ENCODE assay signal across 28 cellular contexts in the genomic region with DNA sequence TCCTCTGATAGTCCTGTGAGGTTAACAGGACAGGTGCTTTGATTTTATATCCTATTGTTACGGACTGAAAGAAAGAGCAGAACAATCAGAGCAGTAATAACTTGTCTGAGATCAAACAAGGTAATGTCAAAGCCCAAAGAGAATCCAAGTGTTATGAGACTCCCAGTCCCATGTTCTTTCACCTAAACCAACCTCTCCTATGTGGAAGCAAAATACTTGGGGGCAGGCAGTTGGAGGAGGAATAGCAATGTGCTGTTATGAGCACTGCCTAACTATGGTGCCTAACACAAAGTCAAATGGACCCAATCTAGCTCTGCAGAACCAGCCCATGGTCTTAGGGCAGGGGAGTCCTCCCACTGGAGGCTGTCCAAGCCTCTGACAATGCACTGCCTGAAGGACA. TPM values are rescaled to one million over a fixed set of nuclear protein-coding genes. Genes with fewer than 3 reads are reported as not detected.
DNase-seq lines count a peak whose midpoint lies in the region; ATAC-seq and TF ChIP-seq lines count a peak whose summit lies in the region.
"Had no signal": no experiment of that assay in that cellular context is flagged by ENCODE, and none has a peak within 500 bp of the region (broad histone marks: within the 10 kb centered on the region; RNA-seq: fewer than 3 reads in every experiment).

No MANE protein-coding gene starts in this region.

- H3K36me3 ChIP-seq in Karpas-422 (ENCODE audit: insufficient read depth, low read length) (peaks cover 58% of the 10 kb centered on the region), mammary epithelial cell (ENCODE audit: insufficient read depth, low read length) (peaks cover 34% of the 10 kb centered on the region)

- CTCF ChIA-PET in activated naive CD4-positive, alpha-beta T cell treated with anti-CD3 and anti-CD28 coated beads for 36 hours (lab: Charles Lee): no interaction called here
- CTCF ChIA-PET in mammary epithelial cell (lab: Charles Lee; ENCODE audit: low non-redundant PET): no interaction called here

- no peak for DNase-seq in activated naive CD4-positive, alpha-beta T cell treated with anti-CD3 and anti-CD28 coated beads for 36 hours
- no peak for DNase-seq in activated naive CD4-positive, alpha-beta T cell treated with anti-CD3 and anti-CD28 coated beads, Interleukin-2, amount 50 U/mL, for 16 hours
- DNase-seq in Karpas-422 (no peak), immature natural killer cell (no peak), mammary epithelial cell (no peak)
- DNase-seq in stimulated activated naive B cell treated with anti-CD40 and anti-IgM and Interleukin-4, amounts not matched to agents 10 μg/mL and 1 μg/mL and 100 μg/mL, for 72 hours: no peak
- DNase-seq: activated CD4-positive, alpha-beta T cell treated with anti-CD3 and anti-CD28 coated beads for 48 hours; C1 segment of cervical spinal cord; central memory CD4-positive, alpha-beta T cell; DMS79; gastrocnemius medialis; hypothalamus; left ventricle myocardium inferior; midbrain; NCI-H1417; NCI-H2081; NCI-H226; retina; stimulated activated CD4-positive, alpha-beta T cell treated with anti-CD3 and anti-CD28 coated beads, Interleukin-2, amount 100 ng/mL, for 24 hours; trophoblast cell had no signal

- no peaks in the 10 kb centered on the region for H3K9me3 ChIP-seq in Karpas-422 (ENCODE audit: low read length)
- H3K9me3 ChIP-seq in mammary epithelial cell (replicated peaks; ENCODE audit: insufficient read depth, low read length): no peaks in the 10 kb centered on the region
- H3K9me3 ChIP-seq: gastrocnemius medialis, left ventricle myocardium inferior, SJSA1 had no signal

- TF ChIP-seq CTCF in mammary epithelial cell (conservative IDR thresholded peaks at IDR 0.05 in 1 of 2, IDR thresholded peaks at IDR 0.05 in 1 of 2; ENCODE audit: extremely low read depth in 1 of 2, insufficient read depth in 1 of 2, low read depth in 1 of 2, low read length in 2 of 2): no peak

- H3K9me2 ChIP-seq in Karpas-422 (replicated peaks; ENCODE audit: insufficient read depth, low read length): no peaks in the 10 kb centered on the region

- H3K27ac ChIP-seq in Karpas-422 (ENCODE audit: low read length): peak overlapping the region; percentile 84
- H3K27ac ChIP-seq in mammary epithelial cell (ENCODE audit: insufficient read depth, low read depth, low read length): no peak overlapping the region
- H3K27ac ChIP-seq: gastrocnemius medialis, left ventricle myocardium inferior, SJSA1 had no signal

- BruUV-seq in mammary epithelial cell (replicated peaks; lab: Mats Ljungman, UMichigan): no TSS peak

- H2AFZ ChIP-seq in Karpas-422 (ENCODE audit: low read length) (no peak overlapping the region), mammary epithelial cell (ENCODE audit: low read depth, low read length) (no peak overlapping the region)

- peaks cover 40% of the 10 kb centered on the region for H3K79me2 ChIP-seq in Karpas-422 (ENCODE audit: low read length)
- peaks cover 12% of the 10 kb centered on the region for H3K79me2 ChIP-seq in mammary epithelial cell (ENCODE audit: insufficient read depth, low read length)

- H3K4me1 Mint-ChIP-seq in activated naive CD4-positive, alpha-beta T cell treated with anti-CD3 and anti-CD28 coated beads for 36 hours (ENCODE audit: low read depth): peaks cover 4% of the 10 kb centered on the region
- H3K4me1 Mint-ChIP-seq in immature natural killer cell: peaks cover 16 to 40% of the 10 kb centered on the region in 2 donors
- H3K4me1 Mint-ChIP-seq in stimulated activated naive B cell treated with anti-CD40 and anti-IgM and Interleukin-4, amounts not matched to agents 10 μg/mL and 1 μg/mL and 100 μg/mL, for 72 hours: peaks cover 18 to 66% of the 10 kb centered on the region in 2 donors

- H3K27me3 ChIP-seq in Karpas-422 (ENCODE audit: low read length): no peaks in the 10 kb centered on the region
- H3K27me3 ChIP-seq in mammary epithelial cell (ENCODE audit: insufficient read depth, low read length): no peaks in the 10 kb centered on the region
- H3K27me3 ChIP-seq: gastrocnemius medialis, SJSA1 had no signal

- H3K4me2 ChIP-seq in Karpas-422 (ENCODE audit: low read depth, low read length, poor library complexity, severe bottlenecking) (peak overlapping the region; percentile 68), mammary epithelial cell (ENCODE audit: insufficient read depth, low read depth, low read length) (no peak overlapping the region)
- H3K4me2 ChIP-seq: smooth muscle cell had no signal

- dilution Hi-C loops in mammary epithelial cell (cut with HindIII; ENCODE audit: low sequenced_read_pairs): no loop called here

- peak overlapping the region; percentile 8 for H3K27ac Mint-ChIP-seq in activated naive CD4-positive, alpha-beta T cell treated with anti-CD3 and anti-CD28 coated beads for 36 hours
- H3K27ac Mint-ChIP-seq in immature natural killer cell: peak overlapping the region; percentile 7 to 57 (median 42)
- H3K27ac Mint-ChIP-seq in stimulated activated naive B cell treated with anti-CD40 and anti-IgM and Interleukin-4, amounts not matched to agents 10 μg/mL and 1 μg/mL and 100 μg/mL, for 72 hours: peak overlapping the region; percentile 75
- H3K27ac Mint-ChIP-seq: dendritic cell treated with granulocyte-macrophage colony-stimulating factor and Interleukin-4, amounts not matched to agents 40 ng/mL and 50 ng/mL, for 4 days; natural killer cell treated with Interleukin-12 subunit alpha and Interleukin-12 subunit beta and Interleukin-15 and Interleukin-18, amount 100 ng/mL, for 72 hours had no signal

- peak overlapping the region; percentile 17; the same call in 1 of the 2 replicates for H3K9ac ChIP-seq in Karpas-422 (ENCODE audit: low read length)
- no peak overlapping the region for H3K9ac ChIP-seq in mammary epithelial cell (ENCODE audit: insufficient read depth, low read length)

- in situ Hi-C loops in mammary epithelial cell (cut with MboI; ENCODE audit: low sequenced_read_pairs in 2 of 2): no loop called here

- no peaks in the 10 kb centered on the region for H3K9me3 Mint-ChIP-seq in activated naive CD4-positive, alpha-beta T cell treated with anti-CD3 and anti-CD28 coated beads for 36 hours
- no peaks in the 10 kb centered on the region for H3K9me3 Mint-ChIP-seq in immature natural killer cell
- no peaks in the 10 kb centered on the region for H3K9me3 Mint-ChIP-seq in stimulated activated naive B cell treated with anti-CD40 and anti-IgM and Interleukin-4, amounts not matched to agents 10 μg/mL and 1 μg/mL and 100 μg/mL, for 72 hours
- H3K9me3 Mint-ChIP-seq: dendritic cell treated with granulocyte-macrophage colony-stimulating factor and Interleukin-4, amounts not matched to agents 40 ng/mL and 50 ng/mL, for 4 days; natural killer cell treated with Interleukin-12 subunit alpha and Interleukin-12 subunit beta and Interleukin-15 and Interleukin-18, amount 100 ng/mL, for 72 hours had no signal

- H3K4me3 ChIP-seq in Karpas-422 (ENCODE audit: low read length) (peak overlapping the region; percentile 37), mammary epithelial cell (replicated peaks in 1 of 3; ENCODE audit: insufficient read depth in 1 of 3, low read depth in 2 of 3, low read length in 3 of 3) (no peak overlapping the region)
- H3K4me3 ChIP-seq: gastrocnemius medialis, K562, left ventricle myocardium inferior, SJSA1, smooth muscle cell had no signal

- H3K36me3 Mint-ChIP-seq in activated naive CD4-positive, alpha-beta T cell treated with anti-CD3 and anti-CD28 coated beads for 36 hours (ENCODE audit: low read depth): peaks cover 19% of the 10 kb centered on the region
- peaks cover 13 to 39% (median 19%) of the 10 kb centered on the region in 3 donors for H3K36me3 Mint-ChIP-seq in immature natural killer cell
- H3K36me3 Mint-ChIP-seq in stimulated activated naive B cell treated with anti-CD40 and anti-IgM and Interleukin-4, amounts not matched to agents 10 μg/mL and 1 μg/mL and 100 μg/mL, for 72 hours: peaks cover 40 to 50% of the 10 kb centered on the region in 2 donors

- H3K27me3 Mint-ChIP-seq in activated naive CD4-positive, alpha-beta T cell treated with anti-CD3 and anti-CD28 coated beads for 36 hours (ENCODE audit: low read depth): no peaks in the 10 kb centered on the region
- H3K27me3 Mint-ChIP-seq in immature natural killer cell (ENCODE audit: low read depth in 3 of 3): no peaks in the 10 kb centered on the region
- no peaks in the 10 kb centered on the region for H3K27me3 Mint-ChIP-seq in stimulated activated naive B cell treated with anti-CD40 and anti-IgM and Interleukin-4, amounts not matched to agents 10 μg/mL and 1 μg/mL and 100 μg/mL, for 72 hours
- H3K27me3 Mint-ChIP-seq: dendritic cell treated with granulocyte-macrophage colony-stimulating factor and Interleukin-4, amounts not matched to agents 40 ng/mL and 50 ng/mL, for 4 days; natural killer cell treated with Interleukin-12 subunit alpha and Interleukin-12 subunit beta and Interleukin-15 and Interleukin-18, amount 100 ng/mL, for 72 hours had no signal

- H3K4me1 ChIP-seq in Karpas-422 (ENCODE audit: low read length): peaks cover 59% of the 10 kb centered on the region
- no peaks in the 10 kb centered on the region for H3K4me1 ChIP-seq in mammary epithelial cell (ENCODE audit: insufficient read depth, low read length)
- H3K4me1 ChIP-seq: gastrocnemius medialis, SJSA1 had no signal

- 92% methylated on average over 1 of the region's 1 CpG for WGBS in mammary epithelial cell (ENCODE audit: low coverage, missing lambda C conversion rate)

- H3K4me3 Mint-ChIP-seq in activated naive CD4-positive, alpha-beta T cell treated with anti-CD3 and anti-CD28 coated beads for 36 hours: no peak overlapping the region
- no peak overlapping the region for H3K4me3 Mint-ChIP-seq in immature natural killer cell
- no peak overlapping the region for H3K4me3 Mint-ChIP-seq in stimulated activated naive B cell treated with anti-CD40 and anti-IgM and Interleukin-4, amounts not matched to agents 10 μg/mL and 1 μg/mL and 100 μg/mL, for 72 hours
- H3K4me3 Mint-ChIP-seq: dendritic cell treated with granulocyte-macrophage colony-stimulating factor and Interleukin-4, amounts not matched to agents 40 ng/mL and 50 ng/mL, for 4 days; natural killer cell treated with Interleukin-12 subunit alpha and Interleukin-12 subunit beta and Interleukin-15 and Interleukin-18, amount 100 ng/mL, for 72 hours had no signal

- H4K20me1 ChIP-seq in Karpas-422 (ENCODE audit: insufficient read depth, low read depth, low read length) (peaks cover 11% of the 10 kb centered on the region; the same call in 1 of the 2 replicates), mammary epithelial cell (ENCODE audit: insufficient read depth, low read length) (no peaks in the 10 kb centered on the region)

- intact Hi-C loops in activated naive CD4-positive, alpha-beta T cell treated with anti-CD3 and anti-CD28 coated beads for 36 hours (cut with micrococcal nuclease): no loop called here
- intact Hi-C loops in mammary epithelial cell (cut with micrococcal nuclease): no loop called here

- no peak for ATAC-seq in stimulated activated naive B cell treated with anti-CD40 and anti-IgM and Interleukin-4, amounts not matched to agents 10 μg/mL and 1 μg/mL and 100 μg/mL, for 72 hours (replicated peaks)
- ATAC-seq in GM18909 (IDR thresholded peaks at IDR 0.05; ENCODE audit: poor library complexity, unreplicated experiment) (no peak), HG03196 (IDR thresholded peaks at IDR 0.05; ENCODE audit: unreplicated experiment) (no peak)
- ATAC-seq: gastrocnemius medialis; HCT116; K562; natural killer cell treated with Interleukin-12 subunit alpha and Interleukin-12 subunit beta and Interleukin-15 and Interleukin-18, amount 100 ng/mL, for 72 hours had no signal

RNA-seq across cellular contexts. Expression of a gene that starts 28.1 kb away (rescaled TPM):
- 10 to 100 TPM; 15.0 to 15.7 TPM for total RNA-seq in activated naive CD4-positive, alpha-beta T cell treated with anti-CD3 and anti-CD28 coated beads for 36 hours
- 20.6 and 25.2 TPM in 2 replicates for total RNA-seq in Karpas-422 (2014; rRNA removed; shearing (Covaris generic); ENCODE audit: low replicate concordance)
- 10 to 100 TPM in 2 of 3 donors, 1 to 10 TPM in 1; 4.8 to 23.2 (median 11.2) TPM for polyA plus RNA-seq in immature natural killer cell
- 10 to 100 TPM; 50.3 to 53.2 TPM for total RNA-seq in mammary epithelial cell
- polyA plus RNA-seq in mammary epithelial cell: 21.4 TPM
- 27.1 TPM for polyA minus RNA-seq in mammary epithelial cell

Comparison
In these comparisons a context has a peak if more than half of its experiments do, and no peak if none do; other contexts are left out.
1. H3K27ac Mint-ChIP-seq: peak in every context shown above with its lines; median percentile 75 in stimulated activated naive B cell treated with anti-CD40 and anti-IgM and Interleukin-4, amounts not matched to agents 10 μg/mL and 1 μg/mL and 100 μg/mL, for 72 hours; 42 in immature natural killer cell; 8 in activated naive CD4-positive, alpha-beta T cell treated with anti-CD3 and anti-CD28 coated beads for 36 hours.